ENCODE assay signal across 8 cellular contexts in genomic region chr1:11280719-11281376, GRCh38. TPM values are rescaled to one million over a fixed set of nuclear protein-coding genes. Genes with fewer than 3 reads are reported as not detected.
A peak's percentile ranks its signal among the peaks of the same experiment; 100 is the strongest.
DNase-seq lines count a peak whose midpoint lies in the region; ATAC-seq lines count a peak whose summit lies in the region.
"Had no signal": no experiment of that assay in that cellular context is flagged by ENCODE, and none has a peak within 500 bp of the region (broad histone marks: within the 10 kb centered on the region; RNA-seq: fewer than 3 reads in every experiment).

No MANE protein-coding gene starts in this region.

- H3K27me3 Mint-ChIP-seq in activated T-helper 1 cell treated with anti-CD3 and anti-CD28 coated beads, Interleukin-12 subunit alpha, Interleukin-12 subunit beta, Interleukin-2, Interleukin-4 antibody, amounts not matched to agents 30 ng/mL and 10 ng/mL and 1 ng/mL, durations not matched to agents 14 hours and 24 hours and 36 hours (ENCODE audit: insufficient read depth), result no peaks in the 10 kb centered on the region
- no peaks in the 10 kb centered on the region for H3K27me3 Mint-ChIP-seq in natural killer cell treated with Interleukin-12 subunit alpha and Interleukin-12 subunit beta and Interleukin-15 and Interleukin-18, amount 100 ng/mL, for 72 hours

- ATAC-seq in GM21576 (IDR thresholded peaks at IDR 0.05; ENCODE audit: unreplicated experiment) (peak; percentile 54), HG03342 (IDR thresholded peaks at IDR 0.05; ENCODE audit: unreplicated experiment) (no peak), GM21737 (IDR thresholded peaks at IDR 0.05; ENCODE audit: unreplicated experiment) (no peak)
- no peak for ATAC-seq in natural killer cell treated with Interleukin-12 subunit alpha and Interleukin-12 subunit beta and Interleukin-15 and Interleukin-18, amount 100 ng/mL, for 72 hours

- H3K27ac Mint-ChIP-seq in activated T-helper 1 cell treated with anti-CD3 and anti-CD28 coated beads, Interleukin-12 subunit alpha, Interleukin-12 subunit beta, Interleukin-2, Interleukin-4 antibody, amounts not matched to agents 30 ng/mL and 10 ng/mL and 1 ng/mL, durations not matched to agents 14 hours and 24 hours and 36 hours, result peak overlapping the region; percentile 65
- H3K27ac Mint-ChIP-seq in natural killer cell treated with Interleukin-12 subunit alpha and Interleukin-12 subunit beta and Interleukin-15 and Interleukin-18, amount 100 ng/mL, for 72 hours, result peak overlapping the region; percentile 41 to 56

- H3K4me1 Mint-ChIP-seq in activated T-helper 1 cell treated with anti-CD3 and anti-CD28 coated beads, Interleukin-12 subunit alpha, Interleukin-12 subunit beta, Interleukin-2, Interleukin-4 antibody, amounts not matched to agents 30 ng/mL and 10 ng/mL and 1 ng/mL, durations not matched to agents 14 hours and 24 hours and 36 hours (ENCODE audit: low read depth), result peaks cover 66% of the 10 kb centered on the region
- peaks cover 28 to 40% of the 10 kb centered on the region in 2 donors for H3K4me1 Mint-ChIP-seq in natural killer cell treated with Interleukin-12 subunit alpha and Interleukin-12 subunit beta and Interleukin-15 and Interleukin-18, amount 100 ng/mL, for 72 hours (ENCODE audit: low read depth in 2 of 2)

- intact Hi-C loops in activated T-helper 1 cell treated with anti-CD3 and anti-CD28 coated beads, Interleukin-12 subunit alpha, Interleukin-12 subunit beta, Interleukin-2, Interleukin-4 antibody, amounts not matched to agents 30 ng/mL and 10 ng/mL and 1 ng/mL, durations not matched to agents 14 hours and 24 hours and 36 hours (cut with micrococcal nuclease), result no loop called here

- peak overlapping the region; percentile 3 for H3K4me3 Mint-ChIP-seq in activated T-helper 1 cell treated with anti-CD3 and anti-CD28 coated beads, Interleukin-12 subunit alpha, Interleukin-12 subunit beta, Interleukin-2, Interleukin-4 antibody, amounts not matched to agents 30 ng/mL and 10 ng/mL and 1 ng/mL, durations not matched to agents 14 hours and 24 hours and 36 hours
- H3K4me3 Mint-ChIP-seq in natural killer cell treated with Interleukin-12 subunit alpha and Interleukin-12 subunit beta and Interleukin-15 and Interleukin-18, amount 100 ng/mL, for 72 hours, result no peak overlapping the region

- no peaks in the 10 kb centered on the region for H3K9me3 Mint-ChIP-seq in activated T-helper 1 cell treated with anti-CD3 and anti-CD28 coated beads, Interleukin-12 subunit alpha, Interleukin-12 subunit beta, Interleukin-2, Interleukin-4 antibody, amounts not matched to agents 30 ng/mL and 10 ng/mL and 1 ng/mL, durations not matched to agents 14 hours and 24 hours and 36 hours
- H3K9me3 Mint-ChIP-seq in natural killer cell treated with Interleukin-12 subunit alpha and Interleukin-12 subunit beta and Interleukin-15 and Interleukin-18, amount 100 ng/mL, for 72 hours, result no peaks in the 10 kb centered on the region

- DNase-seq in GDM1 (lab: John Stamatoyannopoulos, UW) (peak; percentile 12), SIG-M5 treated with dmso at 0.1 percent for 504 hours (lab: John Stamatoyannopoulos, UW; ENCODE audit: unreplicated experiment) (no peak)
- no peak for DNase-seq in activated T-helper 1 cell treated with anti-CD3 and anti-CD28 coated beads, Interleukin-12 subunit alpha, Interleukin-12 subunit beta, Interleukin-2, Interleukin-4 antibody, amounts not matched to agents 30 ng/mL and 10 ng/mL and 1 ng/mL, durations not matched to agents 14 hours and 24 hours and 36 hours (ENCODE audit: low spot score)
- DNase-seq in natural killer cell treated with Interleukin-12 subunit alpha and Interleukin-12 subunit beta and Interleukin-15 and Interleukin-18, amount 100 ng/mL, for 72 hours (ENCODE audit: low spot score), result no peak
- DNase-seq: SW 1271 had no signal

- peaks cover 47% of the 10 kb centered on the region for H3K36me3 Mint-ChIP-seq in activated T-helper 1 cell treated with anti-CD3 and anti-CD28 coated beads, Interleukin-12 subunit alpha, Interleukin-12 subunit beta, Interleukin-2, Interleukin-4 antibody, amounts not matched to agents 30 ng/mL and 10 ng/mL and 1 ng/mL, durations not matched to agents 14 hours and 24 hours and 36 hours (ENCODE audit: low read depth)
- peaks cover 7% of the 10 kb centered on the region for H3K36me3 Mint-ChIP-seq in natural killer cell treated with Interleukin-12 subunit alpha and Interleukin-12 subunit beta and Interleukin-15 and Interleukin-18, amount 100 ng/mL, for 72 hours

RNA-seq across cellular contexts. Expression of gene UBIAD1, which starts 7.8 kb away (rescaled TPM):
- 30.5 and 33.1 TPM in 2 replicates for total RNA-seq in activated T-helper 1 cell treated with anti-CD3 and anti-CD28 coated beads, Interleukin-12 subunit alpha, Interleukin-12 subunit beta, Interleukin-2, Interleukin-4 antibody, amounts not matched to agents 30 ng/mL and 10 ng/mL and 1 ng/mL, durations not matched to agents 14 hours and 24 hours and 36 hours
- 10 to 100 TPM; 19.0 to 41.8 TPM for total RNA-seq in natural killer cell treated with Interleukin-12 subunit alpha and Interleukin-12 subunit beta and Interleukin-15 and Interleukin-18, amount 100 ng/mL, for 72 hours

RNA-seq across cellular contexts. Expression of gene MTOR, which starts 18.5 kb away (rescaled TPM):
- 48.7 and 49.4 TPM in 2 replicates for total RNA-seq in activated T-helper 1 cell treated with anti-CD3 and anti-CD28 coated beads, Interleukin-12 subunit alpha, Interleukin-12 subunit beta, Interleukin-2, Interleukin-4 antibody, amounts not matched to agents 30 ng/mL and 10 ng/mL and 1 ng/mL, durations not matched to agents 14 hours and 24 hours and 36 hours
- total RNA-seq in natural killer cell treated with Interleukin-12 subunit alpha and Interleukin-12 subunit beta and Interleukin-15 and Interleukin-18, amount 100 ng/mL, for 72 hours, result 10 to 100 TPM; 47.1 to 82.0 TPM
